ENCODE assay signal across 11 cellular contexts in genomic region chr11:102157219-102157618, GRCh38. TPM values are rescaled to one million over a fixed set of nuclear protein-coding genes. Genes with fewer than 3 reads are reported as not detected.
A peak's percentile ranks its signal among the peaks of the same experiment; 100 is the strongest.
DNase-seq lines count a peak whose midpoint lies in the region; ATAC-seq, FAIRE-seq and TF ChIP-seq lines count a peak whose summit lies in the region.
"Had no signal": no experiment of that assay in that cellular context is flagged by ENCODE, and none has a peak within 500 bp of the region (broad histone marks: within the 10 kb centered on the region; RNA-seq: fewer than 3 reads in every experiment).

No MANE protein-coding gene starts in this region.

- no peak overlapping the region for H2BK20ac ChIP-seq in IMR-90 (ENCODE audit: low read depth, low read length)

- in situ Hi-C loops in IMR-90 (cut with MboI; ENCODE audit: low sequenced_read_pairs), result no loop called here

- TF ChIP-seq POLR2A in IMR-90 (IDR thresholded peaks at IDR 0.05; ENCODE audit: low read depth, low read length) (no peak), suprapubic skin (IDR thresholded peaks at IDR 0.05) (no peak)

- no peak overlapping the region; the same call in 1 of the 2 replicates for H3K4me2 ChIP-seq in IMR-90 (ENCODE audit: low read depth, low read length)

- peak overlapping the region; percentile 50 for H2BK5ac ChIP-seq in IMR-90 (ENCODE audit: low read depth, low read length, poor library complexity, severe bottlenecking)

- no peak overlapping the region for H2AFZ ChIP-seq in IMR-90 (replicated peaks; ENCODE audit: low read length, poor library complexity)

- H3K27ac ChIP-seq in IMR-90 (ENCODE audit: insufficient read depth, low read length), result no peak overlapping the region
- no peak overlapping the region for H3K27ac ChIP-seq in kidney (ENCODE audit: low read depth in 2 of 2, low read length in 2 of 2)
- peak overlapping the region; percentile 50 for H3K27ac ChIP-seq in suprapubic skin
- no peak overlapping the region for H3K27ac ChIP-seq in effector memory CD4-positive, alpha-beta T cell (ENCODE audit: insufficient read depth, low read length, poor library complexity, severe bottlenecking)

- H3K9me3 ChIP-seq in IMR-90 (ENCODE audit: control insufficient read depth, insufficient read depth, low read length), result no peaks in the 10 kb centered on the region
- no peaks in the 10 kb centered on the region for H3K9me3 ChIP-seq in kidney (ENCODE audit: control insufficient read depth in 1 of 2, low read length in 2 of 2)
- no peaks in the 10 kb centered on the region for H3K9me3 ChIP-seq in suprapubic skin
- no peaks in the 10 kb centered on the region for H3K9me3 ChIP-seq in effector memory CD4-positive, alpha-beta T cell (ENCODE audit: control insufficient read depth, low read length)

- H3K18ac ChIP-seq in IMR-90 (ENCODE audit: low read depth, low read length), result no peak overlapping the region

- no peak overlapping the region for H4K91ac ChIP-seq in IMR-90 (ENCODE audit: insufficient read depth, low read depth, low read length)

- no peak overlapping the region for H3K9ac ChIP-seq in IMR-90 (ENCODE audit: low read depth, low read length)
- H3K9ac ChIP-seq in kidney (ENCODE audit: low read length in 2 of 2), result no peak overlapping the region

- DNase-seq in IMR-90 (peak; percentile 85), bronchial epithelial cell (ENCODE audit: low read depth) (peak; percentile 75), kidney (no peak), suprapubic skin (ENCODE audit: low spot score in 2 of 2) (peak in 1 of 2 donors; percentile 70), NCI-H2171 (lab: John Stamatoyannopoulos, UW) (no peak), SKM-1 treated with dmso at 0.1 percent for 144 hours (lab: John Stamatoyannopoulos, UW; ENCODE audit: unreplicated experiment) (no peak)
- DNase-seq in effector memory CD4-positive, alpha-beta T cell, result no peak
- DNase-seq: effector CD4-positive, alpha-beta T cell; NCI-H1436 had no signal

- CTCF ChIA-PET in IMR-90 (lab: Yijun Ruan, JAX), result interaction anchor here (0.6 kb wide), 1 partner anchor 60 kb away, joined by 4 read pairs; no protein-coding TSS in a partner anchor

- H3K4me1 ChIP-seq in IMR-90 (ENCODE audit: control insufficient read depth, insufficient read depth, low read length), result peaks cover 13% of the 10 kb centered on the region
- H3K4me1 ChIP-seq in kidney (ENCODE audit: control insufficient read depth in 1 of 2, insufficient read depth in 1 of 2, low read depth in 1 of 2, low read length in 2 of 2), result peaks cover 2 to 5% of the 10 kb centered on the region in 2 donors
- H3K4me1 ChIP-seq in suprapubic skin, result peaks cover 36% of the 10 kb centered on the region
- no peaks in the 10 kb centered on the region for H3K4me1 ChIP-seq in effector memory CD4-positive, alpha-beta T cell (ENCODE audit: control insufficient read depth, insufficient read depth, low read length, poor library complexity, severe bottlenecking)

- no peak overlapping the region for H2AK9ac ChIP-seq in IMR-90 (replicated peaks; ENCODE audit: low read depth, low read length, poor library complexity)

- no peak overlapping the region for H2BK120ac ChIP-seq in IMR-90 (ENCODE audit: low read depth, low read length)

- H3K27me3 ChIP-seq in IMR-90 (ENCODE audit: control insufficient read depth, insufficient read depth, low read length) (no peaks in the 10 kb centered on the region), bronchial epithelial cell (ENCODE audit: control insufficient read depth, insufficient read depth, low read length) (no peaks in the 10 kb centered on the region), suprapubic skin (no peaks in the 10 kb centered on the region)
- no peaks in the 10 kb centered on the region for H3K27me3 ChIP-seq in effector memory CD4-positive, alpha-beta T cell (replicated peaks; ENCODE audit: control insufficient read depth, insufficient read depth, low read length, poor library complexity, severe bottlenecking)

- peaks cover under 1% of the 10 kb centered on the region for H3K36me3 ChIP-seq in IMR-90 (ENCODE audit: control insufficient read depth, insufficient read depth, low read length)
- peaks cover 1% of the 10 kb centered on the region for H3K36me3 ChIP-seq in bronchial epithelial cell (ENCODE audit: control insufficient read depth, insufficient read depth, low read length)
- no peaks in the 10 kb centered on the region for H3K36me3 ChIP-seq in kidney (ENCODE audit: control insufficient read depth in 1 of 2, insufficient read depth in 2 of 2, low read length in 2 of 2)
- no peaks in the 10 kb centered on the region for H3K36me3 ChIP-seq in suprapubic skin
- H3K36me3 ChIP-seq in effector memory CD4-positive, alpha-beta T cell (ENCODE audit: control insufficient read depth, insufficient read depth, low read length), result no peaks in the 10 kb centered on the region

- no peak for FAIRE-seq in bronchial epithelial cell (lab: Jason Lieb, UNC)
- FAIRE-seq in kidney (lab: Jason Lieb, UNC), result peak; percentile 17
- FAIRE-seq: G401.6 had no signal

- peaks cover 11% of the 10 kb centered on the region for H3K9me1 ChIP-seq in IMR-90 (ENCODE audit: insufficient read depth, low read length)

- peak overlapping the region; percentile 19; the same call in 1 of the 2 replicates for H3K4ac ChIP-seq in IMR-90 (ENCODE audit: low read depth, low read length)

- H3K56ac ChIP-seq in IMR-90 (ENCODE audit: extremely low read depth, insufficient read depth, low read length), result no peak overlapping the region

- H4K20me1 ChIP-seq in IMR-90 (ENCODE audit: insufficient read depth, low read length), result peaks cover 38% of the 10 kb centered on the region

- TF ChIP-seq CTCF in IMR-90 (conservative IDR thresholded peaks at IDR 0.05; ENCODE audit: low read depth, low read length) (no peak), bronchial epithelial cell (IDR thresholded peaks at IDR 0.05; ENCODE audit: insufficient read depth, low read length, severe bottlenecking) (no peak), kidney (IDR thresholded peaks at IDR 0.05; ENCODE audit: borderline replicate concordance, extremely low read depth, insufficient read depth) (no peak), suprapubic skin (IDR thresholded peaks at IDR 0.05) (no peak)

- no peak overlapping the region; the same call in 1 of the 2 replicates for H3K14ac ChIP-seq in IMR-90 (replicated peaks; ENCODE audit: low read depth, low read length)

- dilution Hi-C loops in IMR-90 (cut with HindIII; ENCODE audit: low sequenced_read_pairs, unreplicated experiment), result no loop called here

- H4K5ac ChIP-seq in IMR-90 (ENCODE audit: low read depth, low read length), result no peak overlapping the region; the same call in 1 of the 2 replicates

- no peak overlapping the region for H2BK15ac ChIP-seq in IMR-90 (ENCODE audit: low read depth, low read length)

- ATAC-seq in IMR-90 (ENCODE audit: low read depth) (peak; percentile 41; the same call in 1 of the 2 replicates), HG02970 (IDR thresholded peaks at IDR 0.05; ENCODE audit: low FRiP score, unreplicated experiment) (no peak)

- peak overlapping the region in 1 of 2 experiments; percentile 3; a peak in 1 of 4 replicates for H4K8ac ChIP-seq in IMR-90 (ENCODE audit: low read depth in 2 of 2, low read length in 2 of 2)

- no peak for TF ChIP-seq RAD21 in IMR-90 (IDR thresholded peaks at IDR 0.05; ENCODE audit: low read length)

- intact Hi-C loops in IMR-90 (cut with micrococcal nuclease) (no loop called here), kidney (cut with DNase I) (no loop called here)

- H3K4me3 ChIP-seq in IMR-90 (ENCODE audit: insufficient read depth, low read depth, low read length), result no peak overlapping the region
- no peak overlapping the region for H3K4me3 ChIP-seq in bronchial epithelial cell (ENCODE audit: low read depth, low read length)
- H3K4me3 ChIP-seq in kidney (ENCODE audit: low read length in 2 of 2), result no peak overlapping the region
- H3K4me3 ChIP-seq in suprapubic skin, result no peak overlapping the region
- H3K4me3 ChIP-seq in effector memory CD4-positive, alpha-beta T cell (ENCODE audit: insufficient read depth, low read depth, low read length, poor library complexity, severe bottlenecking), result no peak overlapping the region

- no peak overlapping the region for H2AK5ac ChIP-seq in IMR-90 (ENCODE audit: low read depth, low read length)

- WGBS in IMR-90 (ENCODE audit: extremely low coverage in 2 of 2, insufficient read length in 1 of 2), 2 experiments, result no CpG with 5 or more reads among the region's 2 CpGs
- 19% methylated on average over 2 of the region's 2 CpGs for WGBS in suprapubic skin

- POLR2A ChIA-PET in IMR-90 (lab: Charles Lee; ENCODE audit: unreplicated experiment), result no interaction called here

- peaks cover 8 to 70% of the 10 kb centered on the region in 2 experiments; a peak in 3 of 4 replicates for H3K79me1 ChIP-seq in IMR-90 (ENCODE audit: low read depth in 1 of 2, low read length in 2 of 2)

- H3K23ac ChIP-seq in IMR-90 (ENCODE audit: low read depth, low read length), result peak overlapping the region; percentile 79; the same call in 1 of the 2 replicates

- BruUV-seq in IMR-90 (replicated peaks; lab: Mats Ljungman, UMichigan), result no TSS peak

- no peak for TF ChIP-seq EP300 in suprapubic skin (IDR thresholded peaks at IDR 0.05)

TF ChIP-seq in IMR-90, 13 proteins besides CTCF, POLR2A, EP300 and RAD21:
- TF ChIP-seq MXI1 (IDR thresholded peaks at IDR 0.05; ENCODE audit: borderline replicate concordance, low read depth, low read length) (no peak), BHLHE40 (IDR thresholded peaks at IDR 0.05; ENCODE audit: low read depth, low read length) (peak; percentile 65; the same call in 1 of the 2 replicates), CEBPB (IDR thresholded peaks at IDR 0.05; ENCODE audit: low read depth, low read length) (peak; percentile 88), FOS (IDR thresholded peaks at IDR 0.05; ENCODE audit: low read depth, low read length) (no peak), USF2 (IDR thresholded peaks at IDR 0.05; ENCODE audit: low read depth, low read length) (peak; percentile 30; the same call in 1 of the 2 replicates)

RNA-seq across cellular contexts. Expression of gene YAP1, which starts 47.0 kb away (rescaled TPM):
- total RNA-seq in IMR-90 (2012; rRNA removed) (207 and 251 TPM in 2 replicates), bronchial epithelial cell (151 and 152 TPM in 2 replicates), kidney (106 TPM), suprapubic skin (100 to 1,000 TPM; 226 to 310 (median 252) TPM)
- polyA plus RNA-seq in IMR-90 (2012; rRNA removed) (116 and 121 TPM in 2 replicates), kidney (ENCODE audit: insufficient read depth, low read depth, low replicate concordance) (21.5 TPM)
- 43.6 and 73.6 TPM in 2 replicates for polyA plus RNA-seq in IMR-90 (2012; cell fraction: cytosol; rRNA removed)
- polyA plus RNA-seq in IMR-90 (2012; cell fraction: nucleus; rRNA removed; ENCODE audit: low replicate concordance), result 55.7 and 77.4 TPM in 2 replicates

Comparison
In these comparisons a context has a peak if more than half of its experiments do, and no peak if none do; other contexts are left out.
1. DNase-seq: peak in IMR-90 (single experiment) and bronchial epithelial cell (single experiment); none in kidney (single experiment), NCI-H2171 (single experiment), SKM-1 treated with dmso at 0.1 percent for 144 hours (single experiment) and effector memory CD4-positive, alpha-beta T cell (0 of 3).